Comparison of ENCODE assay signal across 13 cellular contexts in the genomic region with DNA sequence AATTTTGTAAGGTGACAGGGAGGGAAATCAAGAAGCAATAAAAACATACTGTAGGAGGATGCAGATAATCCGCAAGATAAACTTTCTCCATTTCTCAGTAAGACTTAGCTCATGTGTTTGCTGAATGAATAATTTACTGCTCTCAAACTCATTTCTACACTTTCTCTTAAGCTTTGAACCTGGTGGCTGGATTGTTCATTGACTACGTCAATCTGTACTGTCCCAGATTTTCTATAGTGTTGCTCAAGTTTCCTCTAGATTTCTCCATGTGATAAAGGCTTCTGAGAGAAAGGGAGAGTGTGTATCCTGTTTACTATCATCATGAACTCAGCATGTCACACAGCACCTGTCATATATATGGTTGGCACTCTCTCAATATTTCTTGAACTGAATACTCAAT.
DNase-seq lines count a peak whose midpoint lies in the region; TF ChIP-seq lines count a peak whose summit lies in the region.
"Had no signal": no experiment of that assay in that cellular context is flagged by ENCODE, and none has a peak within 500 bp of the region (broad histone marks: within the 10 kb centered on the region; RNA-seq: fewer than 3 reads in every experiment).

No MANE protein-coding gene starts in this region.

- H2BK15ac ChIP-seq in mesenchymal stem cell (ENCODE audit: low read depth, poor library complexity, severe bottlenecking), result no peak overlapping the region

- no peak overlapping the region for H2BK120ac ChIP-seq in mesenchymal stem cell (ENCODE audit: low read depth, low read length)

- H2BK5ac ChIP-seq in mesenchymal stem cell (ENCODE audit: low read depth, low read length, poor library complexity, severe bottlenecking), result no peak overlapping the region

- H3K27ac ChIP-seq in HEK293 (ENCODE audit: extremely low read depth, low read depth, low read length), result no peak overlapping the region
- no peak overlapping the region for H3K27ac ChIP-seq in mesenchymal stem cell (ENCODE audit: low read length, poor library complexity, severe bottlenecking)
- H3K27ac ChIP-seq in GM23248, result no peak overlapping the region
- H3K27ac ChIP-seq: BLaER1 treated with 17β-estradiol and CSF1 and Interleukin-3, amounts not matched to agents 10 nM and 100 nM had no signal

- no peak overlapping the region for H3K14ac ChIP-seq in mesenchymal stem cell (ENCODE audit: low read length in 2 of 2)

- H4K20me1 ChIP-seq in GM23248 (ENCODE audit: insufficient read depth), result no peaks in the 10 kb centered on the region
- H4K20me1 ChIP-seq: BLaER1 treated with 17β-estradiol and CSF1 and Interleukin-3, amounts not matched to agents 10 nM and 100 nM had no signal

- no peak overlapping the region for H3K18ac ChIP-seq in mesenchymal stem cell (ENCODE audit: low read depth in 1 of 2, low read length in 2 of 2)

- no peaks in the 10 kb centered on the region for H3K4me1 ChIP-seq in HEK293 (ENCODE audit: control insufficient read depth, insufficient read depth, low read length)
- no peaks in the 10 kb centered on the region for H3K4me1 ChIP-seq in mesenchymal stem cell (ENCODE audit: control insufficient read depth, insufficient read depth, low read depth, low read length)
- H3K4me1 ChIP-seq in GM23248 (ENCODE audit: insufficient read depth), result peaks cover 17% of the 10 kb centered on the region

- H3K79me2 ChIP-seq in GM23248 (ENCODE audit: insufficient read depth), result no peaks in the 10 kb centered on the region

- POLR2A ChIA-PET in HEK293 (lab: Yijun Ruan, JAX), result no interaction called here

- TF ChIP-seq POLR2A in lower leg skin (IDR thresholded peaks at IDR 0.05), result no peak

- H3F3A ChIP-seq in GM23248 (ENCODE audit: insufficient read depth), result 0 out of 2 replicates have a peak, but pooled peaks cover 12% of the 10 kb centered on the region

- DNase-seq in LNCaP clone FGC (ENCODE audit: low read depth) (peak; percentile 42), choroid plexus epithelial cell (ENCODE audit: low read depth) (peak; percentile 17), mesenchymal stem cell (peak; percentile 64), GM23248 (no peak), lower leg skin (ENCODE audit: low spot score in 2 of 2) (no peak), NCI-H2171 treated with DMSO at 0.1 percent for 48 hours (lab: John Stamatoyannopoulos, UW) (no peak), dermis blood vessel endothelial cell (no peak)
- DNase-seq: ACHN; CD4-positive, alpha-beta T cell; DMS79 treated with DMSO at 0.1 percent for 48 hours; EL had no signal

- no CpG with 5 or more reads among the region's 2 CpGs for WGBS in mesenchymal stem cell
- WGBS in GM23248 (ENCODE audit: low coverage in 1 of 2, low lambda C conversion rate in 2 of 2, missing lambda C conversion rate in 2 of 2), 2 experiments, result 95 to 98% methylated on average over 2 of the region's 2 CpGs
- 80 to 86% methylated on average over 2 of the region's 2 CpGs for WGBS in lower leg skin, 2 donors

- no peak overlapping the region for H3K4ac ChIP-seq in mesenchymal stem cell (ENCODE audit: low read depth in 1 of 2, low read length in 2 of 2)

- no peak overlapping the region for H2BK12ac ChIP-seq in mesenchymal stem cell (ENCODE audit: low read length in 2 of 2)

- no peak overlapping the region for H4K91ac ChIP-seq in mesenchymal stem cell (ENCODE audit: low read length)

- H3K9me2 ChIP-seq in GM23248 (ENCODE audit: insufficient read depth), result no peaks in the 10 kb centered on the region

- H3K9ac ChIP-seq in mesenchymal stem cell (ENCODE audit: low read length), result no peak overlapping the region
- no peak overlapping the region for H3K9ac ChIP-seq in GM23248
- H3K9ac ChIP-seq: BLaER1 treated with 17β-estradiol and CSF1 and Interleukin-3, amounts not matched to agents 10 nM and 100 nM had no signal

- no peaks in the 10 kb centered on the region for H3K27me3 ChIP-seq in mesenchymal stem cell (ENCODE audit: control insufficient read depth in 1 of 2, insufficient read depth in 1 of 2, low read length in 2 of 2)
- H3K27me3 ChIP-seq in GM23248 (replicated peaks; ENCODE audit: insufficient read depth), result no peaks in the 10 kb centered on the region

- H3K36me3 ChIP-seq in HEK293 (ENCODE audit: control insufficient read depth in 2 of 2, insufficient read depth in 1 of 2, low read length in 2 of 2) (no peaks in the 10 kb centered on the region), mesenchymal stem cell (ENCODE audit: control insufficient read depth in 1 of 2, insufficient read depth in 2 of 2, low read depth in 1 of 2, low read length in 2 of 2) (no peaks in the 10 kb centered on the region), GM23248 (ENCODE audit: low read depth) (no peaks in the 10 kb centered on the region)
- H3K36me3 ChIP-seq: BLaER1 treated with 17β-estradiol and CSF1 and Interleukin-3, amounts not matched to agents 10 nM and 100 nM had no signal

- no peak overlapping the region for H3K4me2 ChIP-seq in mesenchymal stem cell (ENCODE audit: low read length, poor library complexity, severe bottlenecking)
- H3K4me2 ChIP-seq in GM23248 (ENCODE audit: unreplicated experiment), result no peak overlapping the region
- H3K4me2 ChIP-seq: BLaER1 treated with 17β-estradiol and CSF1 and Interleukin-3, amounts not matched to agents 10 nM and 100 nM had no signal

- intact Hi-C loops in lower leg skin (cut with DNase I; ENCODE audit: low total_unique reads), result no loop called here

- no peak overlapping the region for H3K4me3 ChIP-seq in HEK293 (ENCODE audit: low read depth, low read length)
- H3K4me3 ChIP-seq in LNCaP clone FGC (ENCODE audit: low read depth, low read length), result no peak overlapping the region
- H3K4me3 ChIP-seq in choroid plexus epithelial cell (ENCODE audit: low read depth, low read length), result no peak overlapping the region
- no peak overlapping the region for H3K4me3 ChIP-seq in mesenchymal stem cell (ENCODE audit: insufficient read depth in 1 of 2, low read depth in 1 of 2, low read length in 2 of 2)
- H3K4me3 ChIP-seq in GM23248, result no peak overlapping the region
- H3K4me3 ChIP-seq in lower leg skin (ENCODE audit: low read depth, poor library complexity, severe bottlenecking), result no peak overlapping the region
- H3K4me3 ChIP-seq: BLaER1 treated with 17β-estradiol and CSF1 and Interleukin-3, amounts not matched to agents 10 nM and 100 nM had no signal

- no peak overlapping the region for H2AFZ ChIP-seq in mesenchymal stem cell (ENCODE audit: low read depth, low read length)
- H2AFZ ChIP-seq in GM23248, result no peak overlapping the region

- in situ Hi-C loops in GM23248 (cut with MboI), result no loop called here

- H4K8ac ChIP-seq in mesenchymal stem cell (ENCODE audit: low read length), result no peak overlapping the region

- no peak overlapping the region for H2AK5ac ChIP-seq in mesenchymal stem cell (ENCODE audit: low read length, severe bottlenecking)

- TF ChIP-seq CTCF in HEK293 (tag by site-specific recombination; IDR thresholded peaks at IDR 0.05) (no peak), LNCaP clone FGC (IDR thresholded peaks at IDR 0.05; ENCODE audit: control insufficient read depth, extremely low read depth, insufficient read depth) (no peak), choroid plexus epithelial cell (conservative IDR thresholded peaks at IDR 0.05; ENCODE audit: low read depth, low read length) (no peak), lower leg skin (IDR thresholded peaks at IDR 0.05) (no peak)

- CTCF ChIA-PET in HEK293 (lab: Yijun Ruan, JAX), result no interaction called here

- no peaks in the 10 kb centered on the region for H3K9me3 ChIP-seq in HEK293 (ENCODE audit: control insufficient read depth, insufficient read depth, low read depth, low read length)
- H3K9me3 ChIP-seq in mesenchymal stem cell (ENCODE audit: control insufficient read depth, low read length), result no peaks in the 10 kb centered on the region
- H3K9me3 ChIP-seq in GM23248 (ENCODE audit: low read depth), result no peaks in the 10 kb centered on the region
- H3K9me3 ChIP-seq: BLaER1 treated with 17β-estradiol and CSF1 and Interleukin-3, amounts not matched to agents 10 nM and 100 nM had no signal

- H3K79me1 ChIP-seq in mesenchymal stem cell (replicated peaks; ENCODE audit: low read length, poor library complexity, severe bottlenecking), result no peaks in the 10 kb centered on the region

- H3K23ac ChIP-seq in mesenchymal stem cell (ENCODE audit: low read length in 2 of 2), result no peak overlapping the region

TF ChIP-seq in HEK293, 187 proteins besides CTCF, POLR2A, EP300 and RAD21:
- TF ChIP-seq ZNF311 (tag by site-specific recombination; IDR thresholded peaks at IDR 0.05; ENCODE audit: borderline replicate concordance), result no peak
- TF ChIP-seq PRDM6 (tag by site-specific recombination; IDR thresholded peaks at IDR 0.05), result 0 out of 2 replicates have a peak, but pooled peaks have one; percentile 28
- peak; percentile 51; the same call in 1 of the 2 replicates for TF ChIP-seq HIC1 (tag by site-specific recombination; IDR thresholded peaks at IDR 0.05)

Comparison
In these comparisons a context has a peak if more than half of its experiments do, and no peak if none do; other contexts are left out.
1. DNase-seq: peak in LNCaP clone FGC (single experiment), choroid plexus epithelial cell (single experiment) and mesenchymal stem cell (single experiment); none in GM23248 (single experiment), lower leg skin (0 of 2), NCI-H2171 treated with DMSO at 0.1 percent for 48 hours (single experiment) and dermis blood vessel endothelial cell (single experiment).